In the genomic region with DNA sequence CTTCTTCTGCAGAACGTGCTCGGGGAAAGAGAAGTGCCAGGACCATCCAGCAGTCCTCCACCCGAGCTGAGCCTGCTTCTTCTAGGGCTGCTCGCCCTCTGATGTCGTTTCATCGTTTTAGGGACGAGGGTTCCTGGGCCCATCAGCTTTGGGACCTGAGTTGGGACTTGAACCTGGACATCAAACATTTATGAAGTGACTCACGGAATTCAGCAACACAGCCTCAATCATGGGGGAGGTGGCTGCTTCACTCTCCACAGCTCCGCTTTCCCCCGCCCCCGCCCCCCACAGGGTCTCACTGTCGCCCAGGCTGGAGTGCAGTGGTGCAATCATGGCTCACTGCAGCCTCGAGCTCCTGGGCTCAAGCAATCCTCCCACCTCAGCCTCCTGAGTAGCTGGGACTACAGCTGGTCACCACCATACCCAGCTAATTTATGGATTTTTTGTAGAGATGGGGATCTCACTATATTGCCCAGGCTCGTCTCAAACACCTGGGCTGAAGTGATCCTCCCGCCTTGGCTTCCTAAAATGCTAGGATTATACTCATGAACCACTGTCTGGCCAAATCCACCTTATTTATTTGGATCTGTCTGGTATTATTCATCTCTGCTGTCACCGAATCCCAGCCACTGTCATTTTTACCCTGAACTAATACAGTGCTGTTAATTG, we compare ENCODE assay signal across 8 cellular contexts. TPM values are rescaled to one million over a fixed set of nuclear protein-coding genes. Genes with fewer than 3 reads are reported as not detected.
DNase-seq lines count a peak whose midpoint lies in the region; ATAC-seq and TF ChIP-seq lines count a peak whose summit lies in the region.

No MANE protein-coding gene starts in this region.

- peaks cover 13% of the 10 kb centered on the region for H3K36me3 Mint-ChIP-seq in activated naive CD8-positive, alpha-beta T cell treated with anti-CD3 and anti-CD28 coated beads, Interleukin-2, amount 10 ng/mL, durations not matched to agents 7 days and 5 days
- H3K36me3 Mint-ChIP-seq in stimulated activated naive CD8-positive, alpha-beta T cell treated with anti-CD3 and anti-CD28 coated beads, Interleukin-15, Interleukin-2, amounts not matched to agents 100 ng/mL and 50 ng/mL, for 24 hours (ENCODE audit: low read depth): peaks cover 6% of the 10 kb centered on the region

- H3K4me1 Mint-ChIP-seq in activated naive CD8-positive, alpha-beta T cell treated with anti-CD3 and anti-CD28 coated beads, Interleukin-2, amount 10 ng/mL, durations not matched to agents 7 days and 5 days: peaks cover 28% of the 10 kb centered on the region
- peaks cover 48% of the 10 kb centered on the region for H3K4me1 Mint-ChIP-seq in stimulated activated naive CD8-positive, alpha-beta T cell treated with anti-CD3 and anti-CD28 coated beads, Interleukin-15, Interleukin-2, amounts not matched to agents 100 ng/mL and 50 ng/mL, for 24 hours (ENCODE audit: low read depth)

- H3K4me1 ChIP-seq in IMR-90 (ENCODE audit: control insufficient read depth, insufficient read depth, low read length) (peaks cover 15% of the 10 kb centered on the region), iPS-20b (ENCODE audit: insufficient read depth, low read length) (peaks cover 5% of the 10 kb centered on the region)

- H4K91ac ChIP-seq in IMR-90 (ENCODE audit: insufficient read depth, low read depth, low read length): peak overlapping the region; percentile 61

- intact Hi-C loops in IMR-90 (cut with micrococcal nuclease): no loop called here

- TF ChIP-seq CTCF in IMR-90 (conservative IDR thresholded peaks at IDR 0.05; ENCODE audit: low read depth, low read length): no peak

- peaks cover 7% of the 10 kb centered on the region for H3K27me3 Mint-ChIP-seq in activated naive CD8-positive, alpha-beta T cell treated with anti-CD3 and anti-CD28 coated beads, Interleukin-2, amount 10 ng/mL, durations not matched to agents 7 days and 5 days
- H3K27me3 Mint-ChIP-seq in stimulated activated naive CD8-positive, alpha-beta T cell treated with anti-CD3 and anti-CD28 coated beads, Interleukin-15, Interleukin-2, amounts not matched to agents 100 ng/mL and 50 ng/mL, for 24 hours: no peaks in the 10 kb centered on the region

- peak overlapping the region; percentile 94 for H2AFZ ChIP-seq in IMR-90 (replicated peaks; ENCODE audit: low read length, poor library complexity)

- H3K4me3 ChIP-seq in IMR-90 (ENCODE audit: insufficient read depth, low read depth, low read length): peak overlapping the region; percentile 80
- peak overlapping the region; percentile 85 for H3K4me3 ChIP-seq in iPS-20b (ENCODE audit: low read length)

- H3K23ac ChIP-seq in IMR-90 (ENCODE audit: low read depth, low read length): peak overlapping the region; percentile 67; the same call in 1 of the 2 replicates

- peak overlapping the region; percentile 95 for H3K4me3 Mint-ChIP-seq in activated naive CD8-positive, alpha-beta T cell treated with anti-CD3 and anti-CD28 coated beads, Interleukin-2, amount 10 ng/mL, durations not matched to agents 7 days and 5 days
- H3K4me3 Mint-ChIP-seq in stimulated activated naive CD8-positive, alpha-beta T cell treated with anti-CD3 and anti-CD28 coated beads, Interleukin-15, Interleukin-2, amounts not matched to agents 100 ng/mL and 50 ng/mL, for 24 hours: peak overlapping the region; percentile 96

- peak overlapping the region; percentile 90 for H3K27ac Mint-ChIP-seq in activated naive CD8-positive, alpha-beta T cell treated with anti-CD3 and anti-CD28 coated beads, Interleukin-2, amount 10 ng/mL, durations not matched to agents 7 days and 5 days
- H3K27ac Mint-ChIP-seq in stimulated activated naive CD8-positive, alpha-beta T cell treated with anti-CD3 and anti-CD28 coated beads, Interleukin-15, Interleukin-2, amounts not matched to agents 100 ng/mL and 50 ng/mL, for 24 hours: peak overlapping the region; percentile 92

- no peaks in the 10 kb centered on the region for H3K27me3 ChIP-seq in IMR-90 (ENCODE audit: control insufficient read depth, insufficient read depth, low read length)
- no peaks in the 10 kb centered on the region for H3K27me3 ChIP-seq in iPS-20b (ENCODE audit: insufficient read depth, low read length)

- H2AK5ac ChIP-seq in IMR-90 (ENCODE audit: low read depth, low read length): peak overlapping the region; percentile 56; the same call in 1 of the 2 replicates

- H3K9ac ChIP-seq in IMR-90 (ENCODE audit: low read depth, low read length) (peak overlapping the region; percentile 68), iPS-20b (ENCODE audit: low read depth, low read length) (peak overlapping the region; percentile 58; the same call in 1 of the 2 replicates)

- H3K9me3 Mint-ChIP-seq in activated naive CD8-positive, alpha-beta T cell treated with anti-CD3 and anti-CD28 coated beads, Interleukin-2, amount 10 ng/mL, durations not matched to agents 7 days and 5 days: peaks cover 2% of the 10 kb centered on the region
- no peaks in the 10 kb centered on the region for H3K9me3 Mint-ChIP-seq in stimulated activated naive CD8-positive, alpha-beta T cell treated with anti-CD3 and anti-CD28 coated beads, Interleukin-15, Interleukin-2, amounts not matched to agents 100 ng/mL and 50 ng/mL, for 24 hours

- dilution Hi-C loops in IMR-90 (cut with HindIII; ENCODE audit: low sequenced_read_pairs, unreplicated experiment): no loop called here

- peak; percentile 60 for DNase-seq in D341Med (ENCODE audit: low spot score)
- no peak for DNase-seq in IMR-90
- DNase-seq in activated naive CD8-positive, alpha-beta T cell treated with anti-CD3 and anti-CD28 coated beads, Interleukin-2, amount 10 ng/mL, durations not matched to agents 7 days and 5 days: no peak
- no peak for DNase-seq in kidney glomerular epithelial cell (lab: John Stamatoyannopoulos, UW)
- no peak for DNase-seq in NCI-H1048 (lab: John Stamatoyannopoulos, UW)

- peak overlapping the region; percentile 16 for H3K18ac ChIP-seq in IMR-90 (ENCODE audit: low read depth, low read length)

- in situ Hi-C loops in IMR-90 (cut with MboI; ENCODE audit: low sequenced_read_pairs): no loop called here

- WGBS in IMR-90 (ENCODE audit: extremely low coverage in 2 of 2, insufficient read length in 1 of 2), 2 experiments: 32% methylated on average over 5 of the region's 16 CpGs; no CpG with 5 or more reads in 1 of the 2 experiments

- H4K20me1 ChIP-seq in IMR-90 (ENCODE audit: insufficient read depth, low read length): peaks cover 32% of the 10 kb centered on the region

- CTCF ChIA-PET in IMR-90 (lab: Yijun Ruan, JAX): no interaction called here

- H2BK5ac ChIP-seq in IMR-90 (ENCODE audit: low read depth, low read length, poor library complexity, severe bottlenecking): no peak overlapping the region

- no TSS peak for BruUV-seq in IMR-90 (replicated peaks; lab: Mats Ljungman, UMichigan)

- H3K4me2 ChIP-seq in IMR-90 (ENCODE audit: low read depth, low read length): peak overlapping the region; percentile 86

- peak overlapping the region; percentile 62; the same call in 1 of the 2 replicates for H3K56ac ChIP-seq in IMR-90 (ENCODE audit: extremely low read depth, insufficient read depth, low read length)

- H3K36me3 ChIP-seq in IMR-90 (ENCODE audit: control insufficient read depth, insufficient read depth, low read length): no peaks in the 10 kb centered on the region; the same call in 1 of the 2 replicates
- H3K36me3 ChIP-seq in iPS-20b (ENCODE audit: insufficient read depth, low read depth, low read length): peaks cover 7% of the 10 kb centered on the region; the same call in 1 of the 2 replicates

- peak overlapping the region; percentile 95 for H3K4ac ChIP-seq in IMR-90 (ENCODE audit: low read depth, low read length)

- peaks cover 13 to 45% of the 10 kb centered on the region in 2 experiments; a peak in 3 of 4 replicates for H3K79me1 ChIP-seq in IMR-90 (ENCODE audit: low read depth in 1 of 2, low read length in 2 of 2)

- peak overlapping the region; percentile 53 for H2AK9ac ChIP-seq in IMR-90 (replicated peaks; ENCODE audit: low read depth, low read length, poor library complexity)

- H3K9me1 ChIP-seq in IMR-90 (ENCODE audit: insufficient read depth, low read length): peaks cover 17% of the 10 kb centered on the region

- peak overlapping the region; percentile 92 for H4K5ac ChIP-seq in IMR-90 (ENCODE audit: low read depth, low read length)

- peak; percentile 4; the same call in 1 of the 2 replicates for ATAC-seq in IMR-90 (ENCODE audit: low read depth)
- no peak for ATAC-seq in activated naive CD8-positive, alpha-beta T cell treated with anti-CD3 and anti-CD28 coated beads, Interleukin-2, amount 10 ng/mL, durations not matched to agents 7 days and 5 days (ENCODE audit: low read depth)
- ATAC-seq in GM21528 (IDR thresholded peaks at IDR 0.05; ENCODE audit: low FRiP score, unreplicated experiment): no peak

- H2BK15ac ChIP-seq in IMR-90 (ENCODE audit: low read depth, low read length): peak overlapping the region; percentile 68; the same call in 1 of the 3 replicates

- H2BK120ac ChIP-seq in IMR-90 (ENCODE audit: low read depth, low read length): peak overlapping the region; percentile 35; the same call in 1 of the 2 replicates

- peak overlapping the region; percentile 35; the same call in 1 of the 2 replicates for H3K27ac ChIP-seq in IMR-90 (ENCODE audit: insufficient read depth, low read length)
- H3K27ac ChIP-seq in iPS-20b (ENCODE audit: low read length): no peak overlapping the region

- POLR2A ChIA-PET in IMR-90 (lab: Charles Lee; ENCODE audit: unreplicated experiment): no interaction called here
- POLR2A ChIA-PET in activated naive CD8-positive, alpha-beta T cell treated with anti-CD3 and anti-CD28 coated beads, Interleukin-2, amount 10 ng/mL, durations not matched to agents 7 days and 5 days (lab: Charles Lee): interaction anchor here (1.3 to 1.6 kb wide), 5 partner anchors 10 to 87 kb away, joined by 4 to 8 read pairs (median 6); a partner anchor contains a TSS

- H2BK20ac ChIP-seq in IMR-90 (ENCODE audit: low read depth, low read length): peak overlapping the region; percentile 22; the same call in 1 of the 2 replicates

- H3K9me3 ChIP-seq in IMR-90 (ENCODE audit: control insufficient read depth, insufficient read depth, low read length) (no peaks in the 10 kb centered on the region), iPS-20b (ENCODE audit: insufficient read depth, low read depth, low read length) (no peaks in the 10 kb centered on the region)

- no peak for TF ChIP-seq RAD21 in IMR-90 (IDR thresholded peaks at IDR 0.05; ENCODE audit: low read length)

- TF ChIP-seq POLR2A in IMR-90 (IDR thresholded peaks at IDR 0.05; ENCODE audit: low read depth, low read length): no peak

- H4K8ac ChIP-seq in IMR-90 (ENCODE audit: low read depth in 2 of 2, low read length in 2 of 2): peak overlapping the region; percentile 95

- peak overlapping the region; percentile 89 for H3K14ac ChIP-seq in IMR-90 (replicated peaks; ENCODE audit: low read depth, low read length)

RNA-seq across cellular contexts. Expression of a gene that starts 0.7 kb away (rescaled TPM):
- total RNA-seq in IMR-90 (2012; rRNA removed): 23.3 and 25.8 TPM in 2 replicates
- polyA plus RNA-seq in IMR-90 (2012; rRNA removed): 108 and 111 TPM in 2 replicates
- polyA plus RNA-seq in IMR-90 (2012; cell fraction: cytosol; rRNA removed): 47.2 and 71.4 TPM in 2 replicates
- polyA plus RNA-seq in IMR-90 (2012; cell fraction: nucleus; rRNA removed; ENCODE audit: low replicate concordance): 52.8 and 64.1 TPM in 2 replicates
- 100 to 1,000 TPM; 100 to 103 TPM for total RNA-seq in activated naive CD8-positive, alpha-beta T cell treated with anti-CD3 and anti-CD28 coated beads, Interleukin-2, amount 10 ng/mL, durations not matched to agents 7 days and 5 days

RNA-seq across cellular contexts. Expression of a gene that starts 16.0 kb away (rescaled TPM):
- 61.4 and 91.8 TPM in 2 replicates for total RNA-seq in IMR-90 (2012; rRNA removed)
- 80.1 and 81.1 TPM in 2 replicates for polyA plus RNA-seq in IMR-90 (2012; rRNA removed)
- 68.1 and 94.5 TPM in 2 replicates for polyA plus RNA-seq in IMR-90 (2012; cell fraction: cytosol; rRNA removed)
- 73.5 and 116 TPM in 2 replicates for polyA plus RNA-seq in IMR-90 (2012; cell fraction: nucleus; rRNA removed; ENCODE audit: low replicate concordance)
- 10 to 100 TPM; 68.7 to 72.9 TPM for total RNA-seq in activated naive CD8-positive, alpha-beta T cell treated with anti-CD3 and anti-CD28 coated beads, Interleukin-2, amount 10 ng/mL, durations not matched to agents 7 days and 5 days

RNA-seq across cellular contexts. Expression of a gene that starts 30.9 kb away (rescaled TPM):
- total RNA-seq in IMR-90 (2012; rRNA removed): 8.6 and 11.8 TPM in 2 replicates
- 22.7 and 24.7 TPM in 2 replicates for polyA plus RNA-seq in IMR-90 (2012; rRNA removed)
- 10.2 and 12.4 TPM in 2 replicates for polyA plus RNA-seq in IMR-90 (2012; cell fraction: cytosol; rRNA removed)
- 160 and 201 TPM in 2 replicates for polyA plus RNA-seq in IMR-90 (2012; cell fraction: nucleus; rRNA removed; ENCODE audit: low replicate concordance)
- 10 to 100 TPM; 59.9 to 60.4 TPM for total RNA-seq in activated naive CD8-positive, alpha-beta T cell treated with anti-CD3 and anti-CD28 coated beads, Interleukin-2, amount 10 ng/mL, durations not matched to agents 7 days and 5 days

RNA-seq across cellular contexts. Expression of a gene that starts 32.8 kb away (rescaled TPM):
- total RNA-seq in IMR-90 (2012; rRNA removed): 20.3 and 24.9 TPM in 2 replicates
- 40.8 and 48.7 TPM in 2 replicates for polyA plus RNA-seq in IMR-90 (2012; rRNA removed)
- 20.9 and 24.3 TPM in 2 replicates for polyA plus RNA-seq in IMR-90 (2012; cell fraction: cytosol; rRNA removed)
- 154 and 222 TPM in 2 replicates for polyA plus RNA-seq in IMR-90 (2012; cell fraction: nucleus; rRNA removed; ENCODE audit: low replicate concordance)
- total RNA-seq in activated naive CD8-positive, alpha-beta T cell treated with anti-CD3 and anti-CD28 coated beads, Interleukin-2, amount 10 ng/mL, durations not matched to agents 7 days and 5 days: 100 to 1,000 TPM in 1 of 2 experiments, 10 to 100 TPM in 1; 90.3 to 113 TPM

RNA-seq across cellular contexts. Expression of a gene that starts 47.5 kb away (rescaled TPM):
- total RNA-seq in IMR-90 (2012; rRNA removed): not detected in 2 replicates
- polyA plus RNA-seq in IMR-90 (2012; rRNA removed): not detected in 2 replicates
- polyA plus RNA-seq in IMR-90 (2012; cell fraction: cytosol; rRNA removed): not detected in 2 replicates
- 0.12 and 0.24 TPM in 2 replicates for polyA plus RNA-seq in IMR-90 (2012; cell fraction: nucleus; rRNA removed; ENCODE audit: low replicate concordance)
- total RNA-seq in activated naive CD8-positive, alpha-beta T cell treated with anti-CD3 and anti-CD28 coated beads, Interleukin-2, amount 10 ng/mL, durations not matched to agents 7 days and 5 days: under 1 TPM; 0.17 to 0.28 TPM
